In genomic region chr22:50691521-50691920, GRCh38 we compare ENCODE assay signal across 1 cellular context.
TF ChIP-seq lines count a peak whose summit lies in the region.

No MANE protein-coding gene starts in this region.

TF ChIP-seq in H1, 55 proteins besides CTCF, POLR2A, EP300 and RAD21:
- no peak for TF ChIP-seq ATF2 (IDR thresholded peaks at IDR 0.05; ENCODE audit: low read length)
- no peak for TF ChIP-seq HDAC6 (IDR thresholded peaks at IDR 0.05; ENCODE audit: low read depth, low read length)
- no peak for TF ChIP-seq SRF (IDR thresholded peaks at IDR 0.05; ENCODE audit: low read depth, low read length)
